20 cellular contexts compared by ENCODE assay signal in the genomic region with DNA sequence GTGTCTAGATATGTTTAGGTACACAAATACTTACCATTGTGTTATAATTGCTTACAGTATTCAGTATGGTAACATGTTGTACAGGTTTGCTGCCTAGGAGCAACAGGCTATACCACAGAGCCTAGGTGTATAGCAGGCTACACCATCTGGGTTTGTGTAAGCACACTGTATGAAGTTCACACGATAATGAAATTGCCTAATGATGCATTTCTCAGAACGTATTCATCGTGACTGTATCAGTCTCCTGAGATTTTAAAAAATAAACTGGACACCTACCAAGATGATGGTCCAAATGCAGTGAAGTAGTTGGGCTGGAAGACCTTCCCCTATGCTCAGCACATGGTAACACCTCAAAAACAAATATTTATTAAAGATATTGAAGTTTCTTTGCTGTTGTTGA.
"Had no signal": no experiment of that assay in that cellular context is flagged by ENCODE, and none has a peak within 500 bp of the region (broad histone marks: within the 10 kb centered on the region; RNA-seq: fewer than 3 reads in every experiment).

No MANE protein-coding gene starts in this region.

- H3K4me3 ChIP-seq: coronary artery, heart left ventricle, left ventricle myocardium inferior, psoas muscle, thoracic aorta had no signal

- DNase-seq: activated CD4-positive, alpha-beta T cell treated with anti-CD3 and anti-CD28 coated beads, Interleukin-2, amount 50 U/mL, for 48 hours; activated CD4-positive, CD25-positive, alpha-beta regulatory T cell treated with anti-CD3 and anti-CD28 coated beads, Interleukin-2, amount 50 U/mL, for 72 hours; activated CD8-positive, alpha-beta memory T cell treated with anti-CD3 and anti-CD28 coated beads, Interleukin-2, amount 10 ng/mL, durations not matched to agents 7 days and 5 days; activated gamma-delta T cell; activated naive CD8-positive, alpha-beta T cell treated with anti-CD3 and anti-CD28 coated beads, Interleukin-2, amount 10 ng/mL, durations not matched to agents 7 days and 5 days; activated T-cell treated with anti-CD3 and anti-CD28 coated beads, Interleukin-2, amount 50 U/mL, for 48 hours; aorta; caudate nucleus; effector CD4-positive, alpha-beta T cell; heart left ventricle; left ventricle myocardium inferior; mesendoderm; nephron progenitor cell; psoas muscle; stimulated activated CD4-positive, alpha-beta T cell treated with anti-CD3 and anti-CD28 coated beads, Interleukin-12 subunit alpha, Interleukin-12 subunit beta, amount 100 ng/mL, for 4 hours; stimulated activated CD4-positive, alpha-beta T cell treated with anti-CD3 and anti-CD28 coated beads, Interleukin-2, amount 100 ng/mL, for 48 hours; T-helper 9 cell had no signal

- ATAC-seq: activated CD8-positive, alpha-beta memory T cell treated with anti-CD3 and anti-CD28 coated beads, Interleukin-2, amount 10 ng/mL, durations not matched to agents 7 days and 5 days; heart left ventricle; psoas muscle; sciatic nerve had no signal
